Comparison of ENCODE assay signal across 13 cellular contexts in genomic region chr17:62800580-62800979, GRCh38. TPM values are rescaled to one million over a fixed set of nuclear protein-coding genes. Genes with fewer than 3 reads are reported as not detected.
DNase-seq lines count a peak whose midpoint lies in the region; ATAC-seq and TF ChIP-seq lines count a peak whose summit lies in the region.
"Had no signal": no experiment of that assay in that cellular context is flagged by ENCODE, and none has a peak within 500 bp of the region (broad histone marks: within the 10 kb centered on the region; RNA-seq: fewer than 3 reads in every experiment).

No MANE protein-coding gene starts in this region.

- H3K36me3 ChIP-seq in osteoblast (ENCODE audit: insufficient read depth, low read length) = no peaks in the 10 kb centered on the region
- H3K36me3 ChIP-seq in heart left ventricle = no peaks in the 10 kb centered on the region

- H3K4me3 ChIP-seq in epithelial cell of esophagus (ENCODE audit: low read length) (no peak overlapping the region), osteoblast (ENCODE audit: insufficient read depth, low read length) (no peak overlapping the region), heart left ventricle (no peak overlapping the region)

- H4K20me1 ChIP-seq in osteoblast (ENCODE audit: insufficient read depth, low read length) = no peaks in the 10 kb centered on the region

- no peak for TF ChIP-seq CTCF in epithelial cell of esophagus (IDR thresholded peaks at IDR 0.05; ENCODE audit: insufficient read depth, low read depth, low read length, missing control alignments)
- TF ChIP-seq CTCF in osteoblast (IDR thresholded peaks at IDR 0.05; ENCODE audit: extremely low read depth, low read depth, low read length) = no peak
- TF ChIP-seq CTCF in heart left ventricle (IDR thresholded peaks at IDR 0.05) = no peak

- H3K4me1 ChIP-seq in osteoblast (ENCODE audit: insufficient read depth, low read length) = peaks cover 19% of the 10 kb centered on the region
- no peaks in the 10 kb centered on the region for H3K4me1 ChIP-seq in heart left ventricle

- no peak for TF ChIP-seq POLR2A in heart left ventricle (IDR thresholded peaks at IDR 0.05)

- DNase-seq in ELF-1 (ENCODE audit: low read depth, low spot score) = peak; percentile 82
- peak; percentile 67 for DNase-seq in NCI-H510A treated with DMSO at 0.1 percent for 48 hours (lab: John Stamatoyannopoulos, UW)
- peak; percentile 88 for DNase-seq in epithelial cell of esophagus (ENCODE audit: low read depth)
- peak; percentile 43 for DNase-seq in osteoblast (ENCODE audit: insufficient read length, low spot score, missing footprints)
- no peak for DNase-seq in RKO (ENCODE audit: low spot score)
- DNase-seq in left ventricle myocardium superior = no peak
- no peak for DNase-seq in heart left ventricle
- DNase-seq: activated naive CD4-positive, alpha-beta T cell treated with anti-CD3 and anti-CD28 coated beads, Interleukin-2, amount 50 U/mL, for 16 hours; stimulated activated CD4-positive, alpha-beta T cell treated with anti-CD3 and anti-CD28 coated beads, Interleukin-4, amount 100 ng/mL, for 1 hour; stimulated activated naive CD8-positive, alpha-beta T cell treated with anti-CD3 and anti-CD28 coated beads, Interleukin-15, amount 100 ng/mL, for 72 hours had no signal

- H3K27me3 ChIP-seq in osteoblast (ENCODE audit: insufficient read depth, low read length) (no peaks in the 10 kb centered on the region), heart left ventricle (peaks cover 0 to 7% (median 0%) of the 10 kb centered on the region in 9 donors)

- H3K9me3 ChIP-seq in osteoblast (ENCODE audit: low read depth, low read length) (no peaks in the 10 kb centered on the region), heart left ventricle (no peaks in the 10 kb centered on the region)

- H3K79me2 ChIP-seq in osteoblast (ENCODE audit: insufficient read depth, low read length) = no peaks in the 10 kb centered on the region

- no peak overlapping the region for H3K4me2 ChIP-seq in osteoblast (ENCODE audit: insufficient read depth, low read length)

- WGBS in heart left ventricle, 4 donors = 49 to 64% (median 54%) methylated on average over 7 of the region's 7 CpGs

- intact Hi-C loops in left ventricle myocardium superior (cut with micrococcal nuclease) = no loop called here
- intact Hi-C loops in heart left ventricle (cut with DNase I) = no loop called here

- ATAC-seq in left ventricle myocardium superior (no peak), heart left ventricle (no peak), GM18870 (IDR thresholded peaks at IDR 0.05; ENCODE audit: unreplicated experiment) (no peak)
- ATAC-seq: stimulated activated naive CD8-positive, alpha-beta T cell treated with anti-CD3 and anti-CD28 coated beads, Interleukin-15, amount 100 ng/mL, for 72 hours had no signal

- H2AFZ ChIP-seq in osteoblast (ENCODE audit: low read length) = no peak overlapping the region

- no peak overlapping the region for H3K27ac ChIP-seq in osteoblast (ENCODE audit: low read depth, low read length)
- no peak overlapping the region for H3K27ac ChIP-seq in heart left ventricle
- H3K27ac ChIP-seq: HL-60 had no signal

RNA-seq across cellular contexts. Expression of gene MARCHF10, which starts 7.5 kb away (rescaled TPM):
- total RNA-seq in osteoblast = under 0.01 TPM in 1 of 2 replicates, not detected in the other
- total RNA-seq in left ventricle myocardium superior = not detected
- total RNA-seq in heart left ventricle = not detected
- not detected for polyA plus RNA-seq in heart left ventricle
- total RNA-seq: activated CD8-positive, alpha-beta memory T cell treated with anti-CD3 and anti-CD28 coated beads for 36 hours had no signal

Comparison
In these comparisons a context has a peak if more than half of its experiments do, and no peak if none do; other contexts are left out.
1. DNase-seq: peak in ELF-1 (single experiment), NCI-H510A treated with DMSO at 0.1 percent for 48 hours (single experiment), epithelial cell of esophagus (single experiment) and osteoblast (single experiment); none in RKO (single experiment), left ventricle myocardium superior (single experiment) and heart left ventricle (0 of 5).